Comparison of ENCODE assay signal across 15 cellular contexts in the genomic region with DNA sequence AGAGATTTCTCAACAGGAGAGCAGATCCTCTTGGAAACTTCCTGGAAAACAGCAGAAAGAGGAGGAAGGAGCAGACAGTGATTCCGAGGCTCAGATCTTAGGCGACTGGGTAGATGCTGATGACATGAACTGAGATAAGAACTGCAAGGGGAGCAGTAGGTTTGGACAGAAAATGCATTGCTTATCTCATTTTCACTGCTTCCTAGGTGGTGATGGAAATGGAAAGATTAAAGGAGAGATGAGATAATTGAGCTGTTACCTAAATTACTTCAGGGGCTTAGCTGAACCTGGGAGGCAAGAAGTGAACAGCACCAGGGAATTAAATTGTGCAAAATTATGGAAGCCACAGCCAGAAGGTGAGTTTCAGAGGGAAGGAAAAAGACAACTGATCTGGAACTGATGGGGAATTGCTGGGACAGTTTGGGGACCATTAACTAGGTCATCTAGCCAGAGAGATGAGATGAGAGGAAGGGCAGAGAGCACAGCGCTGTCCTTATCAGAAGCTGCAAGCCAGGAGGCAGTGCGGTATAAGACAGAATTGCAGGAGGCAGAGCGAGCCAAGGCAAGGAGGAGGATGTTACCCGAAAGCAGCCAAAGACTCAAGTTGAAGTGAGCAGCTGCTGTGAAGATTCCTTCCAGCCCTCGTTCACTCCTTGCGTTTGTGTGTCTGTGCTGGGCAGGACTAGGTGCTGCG.
A peak's percentile ranks its signal among the peaks of the same experiment; 100 is the strongest.
DNase-seq lines count a peak whose midpoint lies in the region; TF ChIP-seq lines count a peak whose summit lies in the region.
"Had no signal": no experiment of that assay in that cellular context is flagged by ENCODE, and none has a peak within 500 bp of the region (broad histone marks: within the 10 kb centered on the region; RNA-seq: fewer than 3 reads in every experiment).

No MANE protein-coding gene starts in this region.

- H3K27ac Mint-ChIP-seq in glutamatergic neuron (ENCODE audit: unreplicated experiment): peak overlapping the region; percentile 36
- H3K27ac Mint-ChIP-seq: B cell; CD8-positive, alpha-beta T cell had no signal

- H3K27ac ChIP-seq in HEK293 (ENCODE audit: extremely low read depth, low read depth, low read length) (no peak overlapping the region), temporal lobe (ENCODE audit: low read depth, low read length) (peak overlapping the region; percentile 62)
- H3K27ac ChIP-seq: HL-60 had no signal

- DNase-seq in cerebellar cortex (ENCODE audit: low spot score) (peak; percentile 78), glutamatergic neuron (no peak), NCI-H748 treated with DMSO at 0.1 percent for 48 hours (lab: John Stamatoyannopoulos, UW) (no peak)
- DNase-seq in activated effector memory CD4-positive, alpha-beta T cell treated with anti-CD3 and anti-CD28 coated beads, Interleukin-2, amount 50 U/mL, for 16 hours: no peak
- DNase-seq in stimulated activated CD4-positive, alpha-beta T cell treated with anti-CD3 and anti-CD28 coated beads, Interleukin-4, amount 100 ng/mL, for 1 hour: no peak
- DNase-seq: CD8-positive, alpha-beta T cell; GOT3; NCI-H1048; NCI-H187; NCI-H82; SHP77 had no signal

- peaks cover 19% of the 10 kb centered on the region for H3K36me3 Mint-ChIP-seq in glutamatergic neuron (ENCODE audit: unreplicated experiment)
- H3K36me3 Mint-ChIP-seq: CD8-positive, alpha-beta T cell had no signal

- peaks cover 28% of the 10 kb centered on the region for H3K4me1 Mint-ChIP-seq in glutamatergic neuron (ENCODE audit: low read depth, unreplicated experiment)
- H3K4me1 Mint-ChIP-seq: B cell had no signal

- TF ChIP-seq CTCF in HEK293 (tag by site-specific recombination; IDR thresholded peaks at IDR 0.05) (no peak), glutamatergic neuron (IDR thresholded peaks at IDR 0.05; ENCODE audit: partially characterized antibody, unreplicated experiment) (no peak)

- H3K4me3 ChIP-seq in HEK293 (ENCODE audit: low read depth, low read length): no peak overlapping the region

- H3K9me3 Mint-ChIP-seq in glutamatergic neuron (ENCODE audit: unreplicated experiment): peaks cover 11% of the 10 kb centered on the region
- H3K9me3 Mint-ChIP-seq: CD8-positive, alpha-beta T cell had no signal

- no peaks in the 10 kb centered on the region for H3K9me3 ChIP-seq in HEK293 (ENCODE audit: control insufficient read depth, insufficient read depth, low read depth, low read length)

- H3K36me3 ChIP-seq in HEK293 (ENCODE audit: control insufficient read depth in 2 of 2, insufficient read depth in 1 of 2, low read length in 2 of 2): no peaks in the 10 kb centered on the region

- CTCF ChIA-PET in HEK293 (lab: Yijun Ruan, JAX): interaction anchor here (0.6 to 1.3 kb wide), 2 partner anchors 105 to 959 kb away, joined by 3 read pairs; no protein-coding TSS in a partner anchor

- no peaks in the 10 kb centered on the region for H3K4me1 ChIP-seq in HEK293 (ENCODE audit: control insufficient read depth, insufficient read depth, low read length)

- H3K27me3 Mint-ChIP-seq in glutamatergic neuron (ENCODE audit: unreplicated experiment): peaks cover 7% of the 10 kb centered on the region
- H3K27me3 Mint-ChIP-seq: B cell had no signal

- POLR2A ChIA-PET in HEK293 (lab: Yijun Ruan, JAX): no interaction called here

- H3K4me3 Mint-ChIP-seq in glutamatergic neuron (ENCODE audit: unreplicated experiment): no peak overlapping the region
- H3K4me3 Mint-ChIP-seq: B cell; CD8-positive, alpha-beta T cell had no signal

TF ChIP-seq in HEK293, 187 proteins besides CTCF, POLR2A, EP300 and RAD21:
- TF ChIP-seq OSR2 (tag by site-specific recombination; IDR thresholded peaks at IDR 0.05): peak; percentile 45; the same call in 1 of the 2 replicates
- TF ChIP-seq GLIS1 (tag by site-specific recombination; IDR thresholded peaks at IDR 0.05): peak; percentile 59
- no peak for TF ChIP-seq ZNF302 (tag by site-specific recombination; IDR thresholded peaks at IDR 0.05; ENCODE audit: low read depth)
